In the genomic region with DNA sequence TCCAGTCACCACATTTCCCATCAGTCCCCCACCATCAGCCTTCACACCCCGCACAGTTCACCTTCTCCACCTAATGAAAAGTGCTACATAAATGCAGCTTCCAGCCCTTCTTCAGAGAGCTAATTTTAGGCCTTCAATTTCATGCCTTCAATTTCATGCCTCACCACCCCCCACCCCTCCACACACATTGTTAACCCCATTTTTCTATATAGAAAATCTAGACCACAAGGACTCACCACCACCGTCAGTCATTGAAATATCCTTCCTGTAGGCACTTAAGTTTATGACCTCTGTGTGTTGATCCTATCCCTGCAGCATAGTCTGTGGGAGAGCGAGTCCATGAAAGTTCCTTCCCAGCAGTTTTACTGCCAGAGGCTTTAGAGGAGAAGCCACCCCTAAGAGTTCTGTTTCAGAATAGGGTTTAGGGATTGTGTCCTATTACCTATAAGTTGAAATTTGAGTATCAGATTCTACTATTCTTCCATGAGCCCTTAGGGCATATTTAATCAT, we compare ENCODE assay signal across 24 cellular contexts. TPM values are rescaled to one million over a fixed set of nuclear protein-coding genes. Genes with fewer than 3 reads are reported as not detected.
"Had no signal": no experiment of that assay in that cellular context is flagged by ENCODE, and none has a peak within 500 bp of the region (broad histone marks: within the 10 kb centered on the region; RNA-seq: fewer than 3 reads in every experiment).

No MANE protein-coding gene starts in this region.

- H3K4me3 ChIP-seq: adrenal gland, SJSA1 had no signal

- H3K36me3 ChIP-seq: adrenal gland, SJSA1 had no signal

- ATAC-seq: activated CD8-positive, alpha-beta T cell treated with anti-CD3 and anti-CD28 coated beads, Interleukin-2, amount 10 ng/mL, durations not matched to agents 7 days and 5 days; Panc1; WTC11 had no signal

- H3K4me1 ChIP-seq: adrenal gland, SJSA1 had no signal

- H3K9me3 ChIP-seq: adrenal gland, SJSA1 had no signal

- DNase-seq: activated CD4-positive, alpha-beta T cell treated with anti-CD3 and anti-CD28 coated beads for 48 hours; activated CD4-positive, alpha-beta T cell treated with anti-CD3 and anti-CD28 coated beads, Interleukin-2, amount 50 U/mL, for 4 hours; activated CD4-positive, CD25-positive, alpha-beta regulatory T cell treated with anti-CD3 and anti-CD28 coated beads, Interleukin-2, amount 50 U/mL, for 72 hours; activated CD8-positive, alpha-beta memory T cell treated with anti-CD3 and anti-CD28 coated beads, Interleukin-2, amount 50 U/mL, for 48 hours; activated CD8-positive, alpha-beta T cell treated with anti-CD3 and anti-CD28 coated beads, Interleukin-2, amount 10 ng/mL, durations not matched to agents 7 days and 5 days; activated naive CD4-positive, alpha-beta T cell treated with anti-CD3 and anti-CD28 coated beads, Interleukin-2, amount 50 U/mL, for 16 hours; activated naive CD8-positive, alpha-beta T cell treated with anti-CD3 and anti-CD28 coated beads, Interleukin-2, amount 10 ng/mL, durations not matched to agents 7 days and 5 days; activated T-cell treated with anti-CD3 and anti-CD28 coated beads, Interleukin-2, amount 50 U/mL, for 1 hour; adrenal gland; anterior cingulate cortex; Kasumi-1; NCI-H1092; NCI-H1930; NCI-H345; NCI-H510A; NCI-H526 treated with DMSO at 0.1 percent for 48 hours; NK-92 treated with Interleukin-12 subunit alpha and Interleukin-12 subunit beta, amount 100 ng/mL, for 24 hours; OCI-M1; Right ventricle myocardium superior; RPMI8226 had no signal

- H3K27ac ChIP-seq: adrenal gland, SJSA1 had no signal

- H3K27me3 ChIP-seq: adrenal gland had no signal

RNA-seq across cellular contexts. Expression of a gene that starts 32.2 kb away (rescaled TPM):
- total RNA-seq: activated CD8-positive, alpha-beta T cell treated with anti-CD3 and anti-CD28 coated beads, Interleukin-2, amount 10 ng/mL, durations not matched to agents 7 days and 5 days; MCF 10A had no signal
